In genomic region chr6:125019873-125020272, GRCh38 we compare ENCODE assay signal across 24 cellular contexts. TPM values are rescaled to one million over a fixed set of nuclear protein-coding genes. Genes with fewer than 3 reads are reported as not detected.
DNase-seq lines count a peak whose midpoint lies in the region; ATAC-seq and TF ChIP-seq lines count a peak whose summit lies in the region.
"Had no signal": no experiment of that assay in that cellular context is flagged by ENCODE, and none has a peak within 500 bp of the region (broad histone marks: within the 10 kb centered on the region; RNA-seq: fewer than 3 reads in every experiment).

No MANE protein-coding gene starts in this region.

- H2BK5ac ChIP-seq in mesendoderm (ENCODE audit: low read length), result no peak overlapping the region

- no peak overlapping the region for H2AK5ac ChIP-seq in mesendoderm (ENCODE audit: low read length)

- no peaks in the 10 kb centered on the region for H3K27me3 ChIP-seq in mesendoderm (ENCODE audit: insufficient read depth, low read length, poor library complexity)
- H3K27me3 ChIP-seq in Karpas-422 (ENCODE audit: low read length), result no peaks in the 10 kb centered on the region

- H3K36me3 ChIP-seq in mesendoderm (ENCODE audit: control insufficient read depth, insufficient read depth, low read length), result no peaks in the 10 kb centered on the region
- H3K36me3 ChIP-seq in Karpas-422 (ENCODE audit: insufficient read depth, low read length), result no peaks in the 10 kb centered on the region

- H3K79me2 ChIP-seq in mesendoderm (ENCODE audit: control insufficient read depth, insufficient read depth, low read length) (no peaks in the 10 kb centered on the region), Karpas-422 (ENCODE audit: low read length) (no peaks in the 10 kb centered on the region)

- H3K27me3 Mint-ChIP-seq in brain, result no peaks in the 10 kb centered on the region
- H3K27me3 Mint-ChIP-seq: activated B cell treated with CpG ODN at 0.5 μM for 24 hours; CD4-positive, alpha-beta memory T cell; type B pancreatic cell had no signal

- H3K23ac ChIP-seq in mesendoderm (ENCODE audit: low read length), result no peak overlapping the region

- H2AFZ ChIP-seq in Karpas-422 (ENCODE audit: low read length), result no peak overlapping the region

- no peaks in the 10 kb centered on the region for H3K4me1 ChIP-seq in mesendoderm (ENCODE audit: control insufficient read depth, low read depth, low read length)
- H3K4me1 ChIP-seq in Karpas-422 (ENCODE audit: low read length), result no peaks in the 10 kb centered on the region

- no peak for ATAC-seq in GM19023 (IDR thresholded peaks at IDR 0.05; ENCODE audit: unreplicated experiment)
- ATAC-seq in GM21367 (IDR thresholded peaks at IDR 0.05; ENCODE audit: unreplicated experiment), result no peak
- no peak for ATAC-seq in left lobe of liver
- ATAC-seq: activated CD8-positive, alpha-beta T cell treated with anti-CD3 and anti-CD28 coated beads for 36 hours; GM12878; stimulated activated naive CD8-positive, alpha-beta T cell treated with anti-CD3 and anti-CD28 coated beads, Interleukin-15, Interleukin-2, amounts not matched to agents 100 U/mL and 50 U/mL, for 24 hours had no signal

- peaks cover 22% of the 10 kb centered on the region for H3K4me1 Mint-ChIP-seq in brain
- H3K4me1 Mint-ChIP-seq: activated B cell treated with CpG ODN at 0.5 μM for 24 hours; CD4-positive, alpha-beta memory T cell had no signal

- H3K4ac ChIP-seq in mesendoderm (ENCODE audit: low read depth, low read length), result no peak overlapping the region

- no peak for TF ChIP-seq CTCF in brain (conservative IDR thresholded peaks at IDR 0.05)

- no peak overlapping the region for H3K4me3 Mint-ChIP-seq in brain
- H3K4me3 Mint-ChIP-seq: activated B cell treated with CpG ODN at 0.5 μM for 24 hours; activated CD8-positive, alpha-beta T cell treated with anti-CD3 and anti-CD28 coated beads for 36 hours; CD4-positive, alpha-beta memory T cell; nephron; T-helper 2 cell treated with Interferon-gamma antibody and Interleukin-4, amounts not matched to agents 5 μg/mL and 100 μg/mL, for 36 hours; type B pancreatic cell had no signal

- H4K20me1 ChIP-seq in Karpas-422 (ENCODE audit: insufficient read depth, low read depth, low read length), result no peaks in the 10 kb centered on the region

- H3K79me1 ChIP-seq in mesendoderm (ENCODE audit: low read length), result peaks cover under 1% of the 10 kb centered on the region

- H2BK120ac ChIP-seq in mesendoderm (ENCODE audit: low read depth, low read length), result no peak overlapping the region

- H4K8ac ChIP-seq in mesendoderm (ENCODE audit: low read depth, low read length), result no peak overlapping the region

- WGBS in mesendoderm (ENCODE audit: extremely low coverage, insufficient coverage, low lambda C conversion rate), result no CpG with 5 or more reads among the region's 6 CpGs

- no peak overlapping the region for H3K18ac ChIP-seq in mesendoderm (ENCODE audit: low read length)

- H3K9me3 ChIP-seq in Karpas-422 (ENCODE audit: low read length), result no peaks in the 10 kb centered on the region
- H3K9me3 ChIP-seq: SK-N-SH had no signal

- H3K4me2 ChIP-seq in mesendoderm (ENCODE audit: low read length) (no peak overlapping the region), Karpas-422 (ENCODE audit: low read depth, low read length, poor library complexity, severe bottlenecking) (no peak overlapping the region)
- H3K4me2 ChIP-seq: SK-N-SH had no signal

- no peaks in the 10 kb centered on the region for H3K9me3 Mint-ChIP-seq in brain
- H3K9me3 Mint-ChIP-seq: activated B cell treated with CpG ODN at 0.5 μM for 24 hours; activated CD8-positive, alpha-beta T cell treated with anti-CD3 and anti-CD28 coated beads for 36 hours; CD4-positive, alpha-beta memory T cell; nephron; T-helper 2 cell treated with Interferon-gamma antibody and Interleukin-4, amounts not matched to agents 5 μg/mL and 100 μg/mL, for 36 hours; type B pancreatic cell had no signal

- peak overlapping the region in 3 of 5 experiments; percentile 17 to 79 (median 63) for H3K27ac Mint-ChIP-seq in brain
- H3K27ac Mint-ChIP-seq: activated B cell treated with CpG ODN at 0.5 μM for 24 hours; activated CD8-positive, alpha-beta T cell treated with anti-CD3 and anti-CD28 coated beads for 36 hours; CD4-positive, alpha-beta memory T cell; T-helper 2 cell treated with Interferon-gamma antibody and Interleukin-4, amounts not matched to agents 5 μg/mL and 100 μg/mL, for 36 hours; type B pancreatic cell had no signal

- no peak overlapping the region for H3K4me3 ChIP-seq in mesendoderm (ENCODE audit: low read length)
- no peak overlapping the region for H3K4me3 ChIP-seq in Karpas-422 (ENCODE audit: low read length)
- H3K4me3 ChIP-seq: GM12878 had no signal

- H3K27ac ChIP-seq in mesendoderm (ENCODE audit: low read depth, low read length), result no peak overlapping the region
- no peak overlapping the region for H3K27ac ChIP-seq in Karpas-422 (ENCODE audit: low read length)

- H3K9me2 ChIP-seq in Karpas-422 (replicated peaks; ENCODE audit: insufficient read depth, low read length), result no peaks in the 10 kb centered on the region
- H3K9me2 ChIP-seq: SK-N-SH had no signal

- DNase-seq in ELF-1 (ENCODE audit: low read depth, low spot score) (peak; percentile 11), NCI-H1105 treated with DMSO at 0.1 percent for 48 hours (lab: John Stamatoyannopoulos, UW) (peak; percentile 62), mesendoderm (peak; percentile 51), Karpas-422 (no peak), left lobe of liver (ENCODE audit: low spot score) (no peak)
- DNase-seq: activated B cell treated with CpG ODN at 0.5 μM for 24 hours; activated CD8-positive, alpha-beta T cell treated with anti-CD3 and anti-CD28 coated beads for 36 hours; activated naive CD4-positive, alpha-beta T cell; activated T-cell treated with anti-CD3 and anti-CD28 coated beads, Interleukin-2, amount 50 U/mL, for 1 hour; amniotic stem cell; CD4-positive, alpha-beta memory T cell; DMS53; midbrain; NCI-H187; SK-N-SH; stimulated activated CD4-positive, alpha-beta T cell treated with anti-CD3 and anti-CD28 coated beads, Interleukin-2, amount 100 ng/mL, for 24 hours; stimulated activated naive CD8-positive, alpha-beta T cell treated with anti-CD3 and anti-CD28 coated beads, Interleukin-15, Interleukin-2, amounts not matched to agents 100 U/mL and 50 U/mL, for 24 hours had no signal

- no peak overlapping the region for H4K5ac ChIP-seq in mesendoderm (ENCODE audit: low read length)

- H3K9ac ChIP-seq in mesendoderm (ENCODE audit: low read length), result no peak overlapping the region
- no peak overlapping the region for H3K9ac ChIP-seq in Karpas-422 (ENCODE audit: low read length)
- H3K9ac ChIP-seq: SK-N-SH had no signal

- H3K36me3 Mint-ChIP-seq in brain, result peaks cover 16% of the 10 kb centered on the region
- H3K36me3 Mint-ChIP-seq: CD4-positive, alpha-beta memory T cell had no signal

- no peak overlapping the region for H2BK15ac ChIP-seq in mesendoderm (replicated peaks; ENCODE audit: low read depth)

- no peak overlapping the region for H3K56ac ChIP-seq in mesendoderm (ENCODE audit: low read length)

RNA-seq across cellular contexts. Expression of gene RNF217, which starts 57.6 kb away (rescaled TPM):
- polyA plus RNA-seq in brain (ENCODE audit: insufficient read depth, low read depth, low replicate concordance), result 0.41 TPM
- polyA plus RNA-seq in mesendoderm (2013, experiment 1 of 2), result 5.0 TPM
- 6.1 TPM for polyA plus RNA-seq in mesendoderm (2013, experiment 2 of 2)
- not detected in 2 replicates for total RNA-seq in Karpas-422 (2014; rRNA removed; shearing (Covaris generic); ENCODE audit: low replicate concordance)
- total RNA-seq in left lobe of liver, result 25.0 TPM
- total RNA-seq: activated B cell treated with CpG ODN at 0.5 μM for 24 hours had no signal

Comparison
In these comparisons a context has a peak if more than half of its experiments do, and no peak if none do; other contexts are left out.
1. DNase-seq: peak in ELF-1 (single experiment), NCI-H1105 treated with DMSO at 0.1 percent for 48 hours (single experiment) and mesendoderm (single experiment); none in Karpas-422 (single experiment) and left lobe of liver (single experiment).
2. RNA of gene RNF217, which starts 57.6 kb away (total RNA-seq): 25.0 TPM in left lobe of liver (single experiment); not detected in Karpas-422; every median in the first group is over 10 times any median in the second.